ENCODE assay signal across 26 cellular contexts in genomic region chr4:148854203-148854602, GRCh38.
"Had no signal": no experiment of that assay in that cellular context is flagged by ENCODE, and none has a peak within 500 bp of the region (broad histone marks: within the 10 kb centered on the region; RNA-seq: fewer than 3 reads in every experiment).

No MANE protein-coding gene starts in this region.

- H3K4me1 ChIP-seq: parathyroid adenoma, spleen had no signal

- H3K36me3 ChIP-seq: cardiac muscle cell, neutrophil, sigmoid colon, spleen had no signal

- DNase-seq: activated CD4-positive, alpha-beta T cell treated with anti-CD3 and anti-CD28 coated beads, Interleukin-2, amount 50 U/mL, for 1 hour; activated CD4-positive, CD25-positive, alpha-beta regulatory T cell treated with anti-CD3 and anti-CD28 coated beads, Interleukin-2, amount 50 U/mL, for 72 hours; activated CD8-positive, alpha-beta memory T cell treated with anti-CD3 and anti-CD28 coated beads for 24 hours; activated CD8-positive, alpha-beta memory T cell treated with anti-CD3 and anti-CD28 coated beads, Interleukin-2, amount 50 U/mL, for 48 hours; activated gamma-delta T cell; activated T-cell treated with anti-CD3 and anti-CD28 coated beads, Interleukin-2, amount 50 U/mL, for 72 hours; dermis blood vessel endothelial cell; effector memory CD4-positive, alpha-beta T cell; foreskin keratinocyte; glutamatergic neuron; hypothalamus; islet precursor cell; left ventricle myocardium superior; mesendoderm; sigmoid colon; spleen; stimulated activated CD4-positive, alpha-beta T cell treated with anti-CD3 and anti-CD28 coated beads, Interleukin-4, amount 100 ng/mL, for 4 hours; SW 1271; T-helper 2 cell had no signal

- H3K27ac ChIP-seq: cardiac muscle cell, foreskin keratinocyte, neutrophil, parathyroid adenoma, sigmoid colon, spleen, VCaP had no signal

- H3K27me3 ChIP-seq: cardiac muscle cell, foreskin keratinocyte, neutrophil, sigmoid colon, spleen had no signal

- H3K9ac ChIP-seq: parathyroid adenoma had no signal

- ATAC-seq: activated naive CD4-positive, alpha-beta T cell treated with anti-CD3 and anti-CD28 coated beads, Interleukin-2, amount 50 U/mL, for 72 hours; activated T-cell treated with anti-CD3 and anti-CD28 coated beads, Interleukin-2, amount 50 U/mL, for 72 hours; foreskin keratinocyte; left ventricle myocardium superior; natural killer cell treated with Interleukin-12 subunit alpha and Interleukin-12 subunit beta and Interleukin-15 and Interleukin-18, amount 100 ng/mL, for 72 hours; stimulated activated memory B cell treated with anti-CD40 and anti-IgM and Interleukin-4, amounts not matched to agents 10 μg/mL and 1 μg/mL and 100 μg/mL, for 72 hours had no signal

- H3K9me3 ChIP-seq: neutrophil, sigmoid colon had no signal

- H3K4me3 ChIP-seq: cardiac muscle cell, sigmoid colon, spleen had no signal
